Comparison of ENCODE assay signal across 1 cellular context in genomic region chr2:174487536-174488162, GRCh38.
TF ChIP-seq lines count a peak whose summit lies in the region.

No MANE protein-coding gene starts in this region.

TF ChIP-seq in K562, 482 proteins besides CTCF, POLR2A, EP300 and RAD21 (continued from another document):
- no peak for TF ChIP-seq POU5F1 (IDR thresholded peaks at IDR 0.05; ENCODE audit: borderline replicate concordance, low read depth, low read length, partially characterized antibody)
- no peak for TF ChIP-seq BDP1 (IDR thresholded peaks at IDR 0.05; ENCODE audit: insufficient read depth, insufficient read length)
- TF ChIP-seq PHF20 (IDR thresholded peaks at IDR 0.05; ENCODE audit: partially characterized antibody): peak; percentile 83
- TF ChIP-seq MLLT1 (IDR thresholded peaks at IDR 0.05): peak in 1 of 2 experiments; percentile 51; a peak in 1 of 4 replicates
- TF ChIP-seq ZKSCAN3 (CRISPR knock-in tag; IDR thresholded peaks at IDR 0.05): no peak
- TF ChIP-seq STAT6 (CRISPR knock-in tag; IDR thresholded peaks at IDR 0.05): no peak
- 0 out of 2 replicates have a peak, but pooled peaks have one; percentile 56 for TF ChIP-seq CHCHD3 (CRISPR knock-in tag; IDR thresholded peaks at IDR 0.05)
- no peak for TF ChIP-seq HCFC1 (IDR thresholded peaks at IDR 0.05; ENCODE audit: low read depth, low read length)
- TF ChIP-seq SIX5 (IDR thresholded peaks at IDR 0.05; ENCODE audit: borderline replicate concordance in 1 of 2, insufficient read depth in 1 of 2, low read depth in 1 of 2, low read length in 2 of 2): no peak
- TF ChIP-seq KAT7 (CRISPR knock-in tag; IDR thresholded peaks at IDR 0.05; ENCODE audit: borderline replicate concordance): no peak
TF ChIP-seq in K562: peak in this region for 19.
